Comparison of ENCODE assay signal across 10 cellular contexts in the genomic region with DNA sequence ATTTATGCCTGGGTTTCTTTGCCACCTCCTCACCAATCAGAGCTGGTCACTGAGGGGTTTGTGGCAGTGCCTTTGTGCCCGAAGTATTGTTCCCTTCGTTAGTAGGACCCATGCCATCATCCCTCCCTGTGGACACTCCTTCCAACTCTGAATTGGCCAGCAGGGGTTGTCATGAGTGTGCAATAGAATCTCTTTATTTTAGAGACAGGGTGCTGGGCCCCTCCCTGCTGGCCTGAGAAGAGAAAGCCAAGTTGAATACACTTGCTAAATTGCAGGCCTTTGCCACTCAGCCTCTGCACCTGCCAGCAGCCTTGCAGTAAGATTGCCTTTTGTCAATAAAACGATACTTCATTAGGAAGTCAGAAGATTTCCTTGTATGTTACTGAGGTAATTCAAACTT. TPM values are rescaled to one million over a fixed set of nuclear protein-coding genes. Genes with fewer than 3 reads are reported as not detected.
A peak's percentile ranks its signal among the peaks of the same experiment; 100 is the strongest.
DNase-seq lines count a peak whose midpoint lies in the region; TF ChIP-seq lines count a peak whose summit lies in the region.
"Had no signal": no experiment of that assay in that cellular context is flagged by ENCODE, and none has a peak within 500 bp of the region (broad histone marks: within the 10 kb centered on the region; RNA-seq: fewer than 3 reads in every experiment).

No MANE protein-coding gene starts in this region.

- H3K27ac ChIP-seq in ectodermal cell (ENCODE audit: insufficient read depth, low read depth, low read length, poor library complexity, severe bottlenecking) (peak overlapping the region; percentile 27), Karpas-422 (ENCODE audit: low read length) (no peak overlapping the region), ovary (no peak overlapping the region)

- peaks cover 3% of the 10 kb centered on the region for H3K36me3 ChIP-seq in ectodermal cell (ENCODE audit: control insufficient read depth, insufficient read depth, low read length)
- H3K36me3 ChIP-seq in H7 (replicated peaks; ENCODE audit: control insufficient read depth, insufficient read depth, low read length), result peaks cover 11% of the 10 kb centered on the region
- peaks cover 16% of the 10 kb centered on the region for H3K36me3 ChIP-seq in Karpas-422 (ENCODE audit: insufficient read depth, low read length)
- H3K36me3 ChIP-seq in ovary, result no peaks in the 10 kb centered on the region

- DNase-seq in DMS79 (lab: John Stamatoyannopoulos, UW) (peak; percentile 7), NCI-H1930 (lab: John Stamatoyannopoulos, UW) (peak; percentile 6 to 69), neural crest cell (ENCODE audit: low read depth, low spot score) (peak; percentile 29), H7 (no peak), Karpas-422 (no peak), ovary (no peak)
- no peak for DNase-seq in stimulated activated CD4-positive, alpha-beta T cell treated with anti-CD3 and anti-CD28 coated beads, Interleukin-1b, Interleukin-23, amount 100 ng/mL, for 48 hours

- no peak overlapping the region for H2AFZ ChIP-seq in Karpas-422 (ENCODE audit: low read length)

- H4K20me1 ChIP-seq in Karpas-422 (ENCODE audit: insufficient read depth, low read depth, low read length), result no peaks in the 10 kb centered on the region

- TF ChIP-seq CTCF in neural crest cell (conservative IDR thresholded peaks at IDR 0.05), result peak; percentile 45
- no peak for TF ChIP-seq CTCF in ovary (IDR thresholded peaks at IDR 0.05)

- TF ChIP-seq POLR2A in ovary (IDR thresholded peaks at IDR 0.05), result no peak

- H3K4me2 ChIP-seq in Karpas-422 (ENCODE audit: low read depth, low read length, poor library complexity, severe bottlenecking), result no peak overlapping the region

- H3K9ac ChIP-seq in Karpas-422 (ENCODE audit: low read length), result no peak overlapping the region

- H3K27me3 Mint-ChIP-seq in neural crest cell (ENCODE audit: low read depth), result no peaks in the 10 kb centered on the region

- peak overlapping the region; percentile 92 for H3K27ac Mint-ChIP-seq in neural crest cell (ENCODE audit: unreplicated experiment)

- peaks cover 3% of the 10 kb centered on the region for H3K36me3 Mint-ChIP-seq in neural crest cell (ENCODE audit: low read depth)

- H3K9me2 ChIP-seq in Karpas-422 (replicated peaks; ENCODE audit: insufficient read depth, low read length), result no peaks in the 10 kb centered on the region

- no peak overlapping the region for H3K4me3 ChIP-seq in ectodermal cell (ENCODE audit: insufficient read depth, low read depth, low read length)
- no peak overlapping the region for H3K4me3 ChIP-seq in H7 (ENCODE audit: insufficient read depth, low read depth, low read length)
- no peak overlapping the region for H3K4me3 ChIP-seq in Karpas-422 (ENCODE audit: low read length)
- no peak overlapping the region for H3K4me3 ChIP-seq in ovary

- H3K27me3 ChIP-seq in ectodermal cell (ENCODE audit: control insufficient read depth, insufficient read depth, low read length, poor library complexity, severe bottlenecking) (no peaks in the 10 kb centered on the region), H7 (ENCODE audit: control insufficient read depth, insufficient read depth, low read length) (no peaks in the 10 kb centered on the region), Karpas-422 (ENCODE audit: low read length) (no peaks in the 10 kb centered on the region), ovary (no peaks in the 10 kb centered on the region)

- no peak for TF ChIP-seq EP300 in ovary (IDR thresholded peaks at IDR 0.05)

- H3K9me3 ChIP-seq in ectodermal cell (ENCODE audit: control insufficient read depth, low read length) (no peaks in the 10 kb centered on the region), Karpas-422 (ENCODE audit: low read length) (no peaks in the 10 kb centered on the region), ovary (no peaks in the 10 kb centered on the region)

- no peaks in the 10 kb centered on the region; the same call in 1 of the 2 replicates for H3K79me2 ChIP-seq in Karpas-422 (ENCODE audit: low read length)

- H3K4me1 ChIP-seq in ectodermal cell (ENCODE audit: control insufficient read depth, insufficient read depth, low read length), result peaks cover 23% of the 10 kb centered on the region
- H3K4me1 ChIP-seq in Karpas-422 (ENCODE audit: low read length), result no peaks in the 10 kb centered on the region
- H3K4me1 ChIP-seq in ovary (ENCODE audit: insufficient read depth), result no peaks in the 10 kb centered on the region

- peaks cover 24% of the 10 kb centered on the region for H3K4me1 Mint-ChIP-seq in neural crest cell

- WGBS in ectodermal cell, 2 experiments, result 17 to 49% methylated on average over 2 to 3 of the region's 3 CpGs
- 60 to 66% (median 63%) methylated on average over 3 of the region's 3 CpGs for WGBS in ovary, 3 donors

- intact Hi-C loops in ovary (cut with DNase I), result no loop called here

- H3K4me3 Mint-ChIP-seq in neural crest cell, result peak overlapping the region; percentile 0

- no peaks in the 10 kb centered on the region for H3K9me3 Mint-ChIP-seq in neural crest cell

RNA-seq across cellular contexts. Expression of a gene that starts 40.7 kb away (rescaled TPM):
- polyA plus RNA-seq in ectodermal cell (2013, experiment 1 of 4), result not detected
- not detected for polyA plus RNA-seq in ectodermal cell (2013, experiment 2 of 4)
- not detected for polyA plus RNA-seq in ectodermal cell (2013, experiment 3 of 4)
- not detected for polyA plus RNA-seq in ectodermal cell (2013, experiment 4 of 4)
- not detected in 2 replicates for total RNA-seq in neural crest cell
- not detected in 2 replicates for total RNA-seq in H7 (2014; rRNA removed; shearing (Covaris generic))
- total RNA-seq in Karpas-422 (2014; rRNA removed; shearing (Covaris generic); ENCODE audit: low replicate concordance), result 0.14 TPM in 1 of 2 replicates, not detected in the other
- under 1 TPM in 1 of 7 donors, not detected in 6; 0.37 TPM for total RNA-seq in ovary
- under 1 TPM in 1 of 2 donors, not detected in 1; 0.04 TPM for polyA plus RNA-seq in ovary
- total RNA-seq: activated CD8-positive, alpha-beta memory T cell treated with anti-CD3 and anti-CD28 coated beads for 36 hours; dermis microvascular lymphatic vessel endothelial cell had no signal

Comparison
In these comparisons a context has a peak if more than half of its experiments do, and no peak if none do; other contexts are left out.
1. DNase-seq: peak in DMS79 (single experiment), NCI-H1930 (2 of 2) and neural crest cell (single experiment); none in H7 (single experiment), stimulated activated CD4-positive, alpha-beta T cell treated with anti-CD3 and anti-CD28 coated beads, Interleukin-1b, Interleukin-23, amount 100 ng/mL, for 48 hours (single experiment), Karpas-422 (single experiment) and ovary (0 of 5).